15 cellular contexts compared by ENCODE assay signal in genomic region chr14:106228541-106229158, GRCh38.
DNase-seq lines count a peak whose midpoint lies in the region; ATAC-seq and TF ChIP-seq lines count a peak whose summit lies in the region.
"Had no signal": no experiment of that assay in that cellular context is flagged by ENCODE, and none has a peak within 500 bp of the region (broad histone marks: within the 10 kb centered on the region; RNA-seq: fewer than 3 reads in every experiment).

No MANE protein-coding gene starts in this region.

- peak overlapping the region; percentile 77 for H3K4me3 Mint-ChIP-seq in activated naive CD4-positive, alpha-beta T cell treated with anti-CD3 and anti-CD28 coated beads, Interleukin-2, amount 50 U/mL, for 24 hours
- H3K4me3 Mint-ChIP-seq: naive B cell had no signal

- H3K36me3 Mint-ChIP-seq in activated naive CD4-positive, alpha-beta T cell treated with anti-CD3 and anti-CD28 coated beads, Interleukin-2, amount 50 U/mL, for 24 hours, result no peaks in the 10 kb centered on the region
- H3K36me3 Mint-ChIP-seq: naive B cell had no signal

- peaks cover 80% of the 10 kb centered on the region for H3K4me1 Mint-ChIP-seq in activated naive CD4-positive, alpha-beta T cell treated with anti-CD3 and anti-CD28 coated beads, Interleukin-2, amount 50 U/mL, for 24 hours

- in situ Hi-C loops in brain microvascular endothelial cell (cut with HindIII; ENCODE audit: low pct_ligation_motif_present, low sequenced_read_pairs), result no loop called here

- H3K4me3 ChIP-seq in brain microvascular endothelial cell (ENCODE audit: low read depth, low read length), result no peak overlapping the region
- H3K4me3 ChIP-seq: coronary artery, lung had no signal

- no peaks in the 10 kb centered on the region for H3K27me3 Mint-ChIP-seq in activated naive CD4-positive, alpha-beta T cell treated with anti-CD3 and anti-CD28 coated beads, Interleukin-2, amount 50 U/mL, for 24 hours
- H3K27me3 Mint-ChIP-seq: naive B cell had no signal

- ATAC-seq in HG02571 (IDR thresholded peaks at IDR 0.05; ENCODE audit: unreplicated experiment) (no peak), GM18858 (IDR thresholded peaks at IDR 0.05; ENCODE audit: unreplicated experiment) (no peak)

- no peaks in the 10 kb centered on the region for H3K9me3 Mint-ChIP-seq in activated naive CD4-positive, alpha-beta T cell treated with anti-CD3 and anti-CD28 coated beads, Interleukin-2, amount 50 U/mL, for 24 hours
- H3K9me3 Mint-ChIP-seq: naive B cell had no signal

- TF ChIP-seq CTCF in brain microvascular endothelial cell (IDR thresholded peaks at IDR 0.05; ENCODE audit: low read depth, low read length, missing control alignments), result no peak

- no peak overlapping the region for H3K27ac ChIP-seq in brain microvascular endothelial cell
- H3K27ac ChIP-seq: coronary artery had no signal

- H3K27me3 ChIP-seq in brain microvascular endothelial cell (replicated peaks), result no peaks in the 10 kb centered on the region

- H3K27ac Mint-ChIP-seq in activated naive CD4-positive, alpha-beta T cell treated with anti-CD3 and anti-CD28 coated beads, Interleukin-2, amount 50 U/mL, for 24 hours, result peak overlapping the region; percentile 96

- DNase-seq in activated CD8-positive, alpha-beta memory T cell treated with anti-CD3 and anti-CD28 coated beads, Interleukin-2, amount 50 U/mL, for 4 hours, result peak; percentile 39
- DNase-seq in activated CD8-positive, alpha-beta memory T cell treated with anti-CD3 and anti-CD28 coated beads for 24 hours, result no peak
- peak; percentile 36 to 38 for DNase-seq in activated CD4-positive, alpha-beta T cell treated with anti-CD3 and anti-CD28 coated beads, Interleukin-2, amount 50 U/mL, for 4 hours
- DNase-seq in stimulated activated CD4-positive, alpha-beta T cell treated with anti-CD3 and anti-CD28 coated beads, Interleukin-4, amount 100 ng/mL, for 1 hour, result peak; percentile 16
- no peak for DNase-seq in brain microvascular endothelial cell
- DNase-seq: C1 segment of cervical spinal cord; GOT3; naive B cell; NCI-H1436 treated with DMSO at 0.1 percent for 48 hours; NK-92 treated with Interleukin-12 subunit alpha and Interleukin-12 subunit beta, amount 100 ng/mL, for 24 hours had no signal

- no peaks in the 10 kb centered on the region for H3K36me3 ChIP-seq in brain microvascular endothelial cell (replicated peaks)

Comparison
In these comparisons a context has a peak if more than half of its experiments do, and no peak if none do; other contexts are left out.
1. DNase-seq: peak in activated CD8-positive, alpha-beta memory T cell treated with anti-CD3 and anti-CD28 coated beads, Interleukin-2, amount 50 U/mL, for 4 hours (single experiment), activated CD4-positive, alpha-beta T cell treated with anti-CD3 and anti-CD28 coated beads, Interleukin-2, amount 50 U/mL, for 4 hours (2 of 2) and stimulated activated CD4-positive, alpha-beta T cell treated with anti-CD3 and anti-CD28 coated beads, Interleukin-4, amount 100 ng/mL, for 1 hour (single experiment); none in activated CD8-positive, alpha-beta memory T cell treated with anti-CD3 and anti-CD28 coated beads for 24 hours (single experiment) and brain microvascular endothelial cell (single experiment).